ENCODE assay signal across 9 cellular contexts in the genomic region with DNA sequence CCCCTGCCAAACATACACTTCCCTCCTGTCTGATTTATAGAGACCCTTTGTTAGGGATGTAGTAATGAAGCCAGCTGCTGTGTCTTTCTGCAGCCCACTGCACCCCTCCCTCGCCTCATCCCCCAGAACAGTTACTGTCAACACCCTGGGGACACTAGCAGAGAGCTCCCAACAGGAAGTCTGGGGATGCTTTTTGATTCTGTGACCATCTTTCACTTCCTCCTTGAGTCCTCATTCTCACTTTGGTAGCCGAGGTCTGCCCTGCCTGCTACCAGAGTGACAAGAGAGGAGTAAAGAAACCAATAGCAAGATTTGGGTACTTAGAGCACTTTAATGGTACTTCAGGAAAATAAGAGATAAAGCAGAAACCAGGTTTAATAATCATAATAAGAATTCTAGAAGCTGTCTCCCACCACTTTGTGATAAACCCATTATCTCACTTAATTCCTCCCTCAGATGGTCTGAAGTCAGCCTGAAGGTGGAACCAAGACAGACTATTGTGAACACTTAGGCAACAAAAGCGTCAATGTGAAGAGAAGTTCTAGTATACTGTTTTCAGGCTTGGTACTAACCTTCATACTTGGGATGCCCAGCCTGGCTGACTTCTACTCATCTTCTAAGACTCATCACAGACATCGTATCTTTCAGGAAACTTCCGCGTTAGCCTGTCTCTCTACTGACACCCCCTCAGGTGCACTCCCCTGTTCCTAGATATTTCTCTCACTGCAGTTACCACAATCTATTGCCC.
A peak's percentile ranks its signal among the peaks of the same experiment; 100 is the strongest.
DNase-seq lines count a peak whose midpoint lies in the region; ATAC-seq and TF ChIP-seq lines count a peak whose summit lies in the region.
"Had no signal": no experiment of that assay in that cellular context is flagged by ENCODE, and none has a peak within 500 bp of the region (broad histone marks: within the 10 kb centered on the region; RNA-seq: fewer than 3 reads in every experiment).

No MANE protein-coding gene starts in this region.

- TF ChIP-seq CTCF in SK-N-SH (IDR thresholded peaks at IDR 0.05) (no peak), osteocyte (IDR thresholded peaks at IDR 0.05) (no peak), dorsolateral prefrontal cortex (IDR thresholded peaks at IDR 0.05 in 54 of 56, conservative IDR thresholded peaks at IDR 0.05 in 2 of 56; ENCODE audit: low read depth in 1 of 56, partially characterized antibody in 56 of 56) (no peak)

- DNase-seq in SK-N-SH: peak; percentile 18
- DNase-seq in NCI-H69 (lab: John Stamatoyannopoulos, UW): peak; percentile 89
- DNase-seq in osteocyte (ENCODE audit: extremely low spot score, unreplicated experiment): no peak
- no peak for DNase-seq in dorsolateral prefrontal cortex
- no peak for DNase-seq in NCI-H2227 (lab: John Stamatoyannopoulos, UW; ENCODE audit: unreplicated experiment)
- DNase-seq: activated naive CD4-positive, alpha-beta T cell had no signal

- no peak for TF ChIP-seq RAD21 in SK-N-SH (IDR thresholded peaks at IDR 0.05; ENCODE audit: low read length)

- H3K36me3 ChIP-seq in SK-N-SH (replicated peaks in 1 of 2; ENCODE audit: control insufficient read depth in 1 of 2, insufficient read depth in 2 of 2, low read length in 1 of 2): no peaks in the 10 kb centered on the region

- H3K4me3 ChIP-seq in SK-N-SH (ENCODE audit: low read depth in 2 of 2, low read length in 1 of 2) (no peak overlapping the region), dorsolateral prefrontal cortex (no peak overlapping the region)

- CTCF ChIA-PET in SK-N-SH (lab: Yijun Ruan, JAX): no interaction called here

- no peak overlapping the region for H3K27ac ChIP-seq in SK-N-SH (ENCODE audit: low read depth in 2 of 2, low read length in 1 of 2)
- peak overlapping the region in 13 of 59 donors; percentile 3 to 57 (median 31) for H3K27ac ChIP-seq in dorsolateral prefrontal cortex

- H3F3A ChIP-seq in SK-N-SH (replicated peaks; ENCODE audit: insufficient read depth): no peaks in the 10 kb centered on the region

- H2AFZ ChIP-seq in SK-N-SH (ENCODE audit: low read depth): no peak overlapping the region

- peak overlapping the region; percentile 55 for H3K27ac Mint-ChIP-seq in stimulated activated memory B cell treated with anti-CD40 and anti-IgM and Interleukin-4, amounts not matched to agents 10 μg/mL and 1 μg/mL and 100 μg/mL, for 72 hours
- H3K27ac Mint-ChIP-seq in osteocyte (ENCODE audit: unreplicated experiment): no peak overlapping the region

- 82% methylated on average over 6 of the region's 6 CpGs for WGBS in SK-N-SH (ENCODE audit: low lambda C conversion rate)

- H3K9ac ChIP-seq in SK-N-SH: no peak overlapping the region

- no peaks in the 10 kb centered on the region for H4K20me1 ChIP-seq in SK-N-SH (ENCODE audit: insufficient read depth)

- H3K9me3 ChIP-seq in SK-N-SH: no peaks in the 10 kb centered on the region

- H3K27me3 ChIP-seq in SK-N-SH (ENCODE audit: insufficient read depth) (no peaks in the 10 kb centered on the region), dorsolateral prefrontal cortex (no peaks in the 10 kb centered on the region)

- POLR2A ChIA-PET in SK-N-SH (lab: Yijun Ruan, JAX): no interaction called here

- peaks cover 0 to 3% of the 10 kb centered on the region in 2 experiments; a peak in 1 of 4 replicates for H3K4me1 ChIP-seq in SK-N-SH (ENCODE audit: control insufficient read depth in 1 of 2, insufficient read depth in 2 of 2, low read depth in 1 of 2, low read length in 1 of 2)

- H3K36me3 Mint-ChIP-seq in stimulated activated memory B cell treated with anti-CD40 and anti-IgM and Interleukin-4, amounts not matched to agents 10 μg/mL and 1 μg/mL and 100 μg/mL, for 72 hours: no peaks in the 10 kb centered on the region
- no peaks in the 10 kb centered on the region for H3K36me3 Mint-ChIP-seq in osteocyte (ENCODE audit: unreplicated experiment)

- H3K9me3 Mint-ChIP-seq in stimulated activated memory B cell treated with anti-CD40 and anti-IgM and Interleukin-4, amounts not matched to agents 10 μg/mL and 1 μg/mL and 100 μg/mL, for 72 hours: no peaks in the 10 kb centered on the region
- H3K9me3 Mint-ChIP-seq in osteocyte (ENCODE audit: unreplicated experiment): no peaks in the 10 kb centered on the region

- H3K79me2 ChIP-seq in SK-N-SH (ENCODE audit: insufficient read depth): no peaks in the 10 kb centered on the region

- H3K4me1 Mint-ChIP-seq in stimulated activated memory B cell treated with anti-CD40 and anti-IgM and Interleukin-4, amounts not matched to agents 10 μg/mL and 1 μg/mL and 100 μg/mL, for 72 hours: peaks cover 51% of the 10 kb centered on the region
- H3K4me1 Mint-ChIP-seq in osteocyte (ENCODE audit: unreplicated experiment): no peaks in the 10 kb centered on the region

- no peak for ATAC-seq in SK-N-SH treated with all-trans-retinoic acid at 6 μM for 48 hours
- ATAC-seq in HG02870 (IDR thresholded peaks at IDR 0.05; ENCODE audit: unreplicated experiment): peak; percentile 97
- peak; percentile 97 for ATAC-seq in stimulated activated memory B cell treated with anti-CD40 and anti-IgM and Interleukin-4, amounts not matched to agents 10 μg/mL and 1 μg/mL and 100 μg/mL, for 72 hours

- no peak for TF ChIP-seq EP300 in SK-N-SH (IDR thresholded peaks at IDR 0.05; ENCODE audit: borderline replicate concordance in 1 of 2, low read depth in 1 of 2, low read length in 1 of 2)

- intact Hi-C loops in dorsolateral prefrontal cortex (cut with DNase I): no loop called here

- H3K9me2 ChIP-seq in SK-N-SH: no peaks in the 10 kb centered on the region

- H3K4me2 ChIP-seq in SK-N-SH: no peak overlapping the region

- no peaks in the 10 kb centered on the region for H3K27me3 Mint-ChIP-seq in stimulated activated memory B cell treated with anti-CD40 and anti-IgM and Interleukin-4, amounts not matched to agents 10 μg/mL and 1 μg/mL and 100 μg/mL, for 72 hours
- H3K27me3 Mint-ChIP-seq in osteocyte (ENCODE audit: unreplicated experiment): no peaks in the 10 kb centered on the region

- peak overlapping the region; percentile 55 for H3K4me3 Mint-ChIP-seq in stimulated activated memory B cell treated with anti-CD40 and anti-IgM and Interleukin-4, amounts not matched to agents 10 μg/mL and 1 μg/mL and 100 μg/mL, for 72 hours
- H3K4me3 Mint-ChIP-seq in osteocyte (ENCODE audit: unreplicated experiment): no peak overlapping the region

TF ChIP-seq in SK-N-SH, 30 proteins besides CTCF, POLR2A, EP300 and RAD21 (continues in another document):
- TF ChIP-seq, protein P1, sequence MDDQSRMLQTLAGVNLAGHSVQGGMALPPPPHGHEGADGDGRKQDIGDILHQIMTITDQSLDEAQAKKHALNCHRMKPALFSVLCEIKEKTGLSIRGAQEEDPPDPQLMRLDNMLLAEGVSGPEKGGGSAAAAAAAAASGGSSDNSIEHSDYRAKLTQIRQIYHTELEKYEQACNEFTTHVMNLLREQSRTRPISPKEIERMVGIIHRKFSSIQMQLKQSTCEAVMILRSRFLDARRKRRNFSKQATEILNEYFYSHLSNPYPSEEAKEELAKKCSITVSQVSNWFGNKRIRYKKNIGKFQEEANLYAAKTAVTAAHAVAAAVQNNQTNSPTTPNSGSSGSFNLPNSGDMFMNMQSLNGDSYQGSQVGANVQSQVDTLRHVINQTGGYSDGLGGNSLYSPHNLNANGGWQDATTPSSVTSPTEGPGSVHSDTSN (IDR thresholded peaks at IDR 0.05): no peak
- TF ChIP-seq ELF1 (IDR thresholded peaks at IDR 0.05) (no peak), GATA2 (CRISPR knock-in tag; IDR thresholded peaks at IDR 0.05) (no peak), FOXM1 (IDR thresholded peaks at IDR 0.05; ENCODE audit: low read depth) (no peak), MXI1 (IDR thresholded peaks at IDR 0.05; ENCODE audit: low read depth, low read length) (no peak)

TF ChIP-seq in SK-N-SH treated with all-trans-retinoic acid at 6 μM for 48 hours, 23 proteins besides CTCF, POLR2A, EP300 and RAD21 (continues in another document):
- TF ChIP-seq SNAI2 (CRISPR knock-in tag; IDR thresholded peaks at IDR 0.05): no peak
- no peak for TF ChIP-seq GLIS3 (CRISPR knock-in tag; IDR thresholded peaks at IDR 0.05)
- TF ChIP-seq, protein P2, sequence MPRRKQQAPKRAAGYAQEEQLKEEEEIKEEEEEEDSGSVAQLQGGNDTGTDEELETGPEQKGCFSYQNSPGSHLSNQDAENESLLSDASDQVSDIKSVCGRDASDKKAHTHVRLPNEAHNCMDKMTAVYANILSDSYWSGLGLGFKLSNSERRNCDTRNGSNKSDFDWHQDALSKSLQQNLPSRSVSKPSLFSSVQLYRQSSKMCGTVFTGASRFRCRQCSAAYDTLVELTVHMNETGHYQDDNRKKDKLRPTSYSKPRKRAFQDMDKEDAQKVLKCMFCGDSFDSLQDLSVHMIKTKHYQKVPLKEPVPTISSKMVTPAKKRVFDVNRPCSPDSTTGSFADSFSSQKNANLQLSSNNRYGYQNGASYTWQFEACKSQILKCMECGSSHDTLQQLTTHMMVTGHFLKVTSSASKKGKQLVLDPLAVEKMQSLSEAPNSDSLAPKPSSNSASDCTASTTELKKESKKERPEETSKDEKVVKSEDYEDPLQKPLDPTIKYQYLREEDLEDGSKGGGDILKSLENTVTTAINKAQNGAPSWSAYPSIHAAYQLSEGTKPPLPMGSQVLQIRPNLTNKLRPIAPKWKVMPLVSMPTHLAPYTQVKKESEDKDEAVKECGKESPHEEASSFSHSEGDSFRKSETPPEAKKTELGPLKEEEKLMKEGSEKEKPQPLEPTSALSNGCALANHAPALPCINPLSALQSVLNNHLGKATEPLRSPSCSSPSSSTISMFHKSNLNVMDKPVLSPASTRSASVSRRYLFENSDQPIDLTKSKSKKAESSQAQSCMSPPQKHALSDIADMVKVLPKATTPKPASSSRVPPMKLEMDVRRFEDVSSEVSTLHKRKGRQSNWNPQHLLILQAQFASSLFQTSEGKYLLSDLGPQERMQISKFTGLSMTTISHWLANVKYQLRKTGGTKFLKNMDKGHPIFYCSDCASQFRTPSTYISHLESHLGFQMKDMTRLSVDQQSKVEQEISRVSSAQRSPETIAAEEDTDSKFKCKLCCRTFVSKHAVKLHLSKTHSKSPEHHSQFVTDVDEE (CRISPR knock-in tag; IDR thresholded peaks at IDR 0.05): no peak
- no peak for TF ChIP-seq ZFP30 (CRISPR knock-in tag; IDR thresholded peaks at IDR 0.05)
- TF ChIP-seq, protein P3, sequence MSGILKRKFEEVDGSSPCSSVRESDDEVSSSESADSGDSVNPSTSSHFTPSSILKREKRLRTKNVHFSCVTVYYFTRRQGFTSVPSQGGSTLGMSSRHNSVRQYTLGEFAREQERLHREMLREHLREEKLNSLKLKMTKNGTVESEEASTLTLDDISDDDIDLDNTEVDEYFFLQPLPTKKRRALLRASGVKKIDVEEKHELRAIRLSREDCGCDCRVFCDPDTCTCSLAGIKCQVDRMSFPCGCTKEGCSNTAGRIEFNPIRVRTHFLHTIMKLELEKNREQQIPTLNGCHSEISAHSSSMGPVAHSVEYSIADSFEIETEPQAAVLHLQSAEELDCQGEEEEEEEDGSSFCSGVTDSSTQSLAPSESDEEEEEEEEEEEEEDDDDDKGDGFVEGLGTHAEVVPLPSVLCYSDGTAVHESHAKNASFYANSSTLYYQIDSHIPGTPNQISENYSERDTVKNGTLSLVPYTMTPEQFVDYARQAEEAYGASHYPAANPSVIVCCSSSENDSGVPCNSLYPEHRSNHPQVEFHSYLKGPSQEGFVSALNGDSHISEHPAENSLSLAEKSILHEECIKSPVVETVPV (CRISPR knock-in tag; IDR thresholded peaks at IDR 0.05): no peak

Comparison
In these comparisons a context has a peak if more than half of its experiments do, and no peak if none do; other contexts are left out.
1. DNase-seq: peak in SK-N-SH (single experiment) and NCI-H69 (single experiment); none in osteocyte (single experiment), dorsolateral prefrontal cortex (0 of 10) and NCI-H2227 (single experiment).